In genomic region chr11:78332872-78333271, GRCh38 we compare ENCODE assay signal across 16 cellular contexts.
"Had no signal": no experiment of that assay in that cellular context is flagged by ENCODE, and none has a peak within 500 bp of the region (broad histone marks: within the 10 kb centered on the region; RNA-seq: fewer than 3 reads in every experiment).

No MANE protein-coding gene starts in this region.

- DNase-seq: activated CD4-positive, alpha-beta T cell treated with anti-CD3 and anti-CD28 coated beads, Interleukin-2, amount 50 U/mL, for 4 hours; activated effector memory CD4-positive, alpha-beta T cell treated with anti-CD3 and anti-CD28 coated beads, Interleukin-2, amount 50 U/mL, for 16 hours; amniotic stem cell; brain microvascular endothelial cell; cerebellar nuclear complex; mammary epithelial cell; nephron progenitor cell; pancreas; retina; stimulated activated CD4-positive, alpha-beta T cell treated with anti-CD3 and anti-CD28 coated beads, Interleukin-15, amount 100 ng/mL, for 24 hours; stimulated activated CD4-positive, alpha-beta T cell treated with anti-CD3 and anti-CD28 coated beads, Interleukin-4, amount 100 ng/mL, for 24 hours; stimulated activated naive CD8-positive, alpha-beta T cell treated with anti-CD3 and anti-CD28 coated beads, Interleukin-15, amount 100 ng/mL, for 72 hours; thyroid gland; uterus had no signal

- H3K4me1 Mint-ChIP-seq: WTC11 had no signal

- H3K27me3 ChIP-seq: brain microvascular endothelial cell, pancreas, thyroid gland, uterus had no signal

- H3K27ac Mint-ChIP-seq: stimulated activated naive CD8-positive, alpha-beta T cell treated with anti-CD3 and anti-CD28 coated beads, Interleukin-15, amount 100 ng/mL, for 72 hours; WTC11 had no signal

- H3K4me3 Mint-ChIP-seq: nephron progenitor cell; stimulated activated naive CD8-positive, alpha-beta T cell treated with anti-CD3 and anti-CD28 coated beads, Interleukin-15, amount 100 ng/mL, for 72 hours; WTC11 had no signal

- H3K27ac ChIP-seq: brain microvascular endothelial cell, pancreas, thyroid gland, uterus had no signal

- ATAC-seq: esophagus mucosa, WTC11 had no signal

- H3K27me3 Mint-ChIP-seq: stimulated activated naive CD8-positive, alpha-beta T cell treated with anti-CD3 and anti-CD28 coated beads, Interleukin-15, amount 100 ng/mL, for 72 hours had no signal
